17 cellular contexts compared by ENCODE assay signal in the genomic region with DNA sequence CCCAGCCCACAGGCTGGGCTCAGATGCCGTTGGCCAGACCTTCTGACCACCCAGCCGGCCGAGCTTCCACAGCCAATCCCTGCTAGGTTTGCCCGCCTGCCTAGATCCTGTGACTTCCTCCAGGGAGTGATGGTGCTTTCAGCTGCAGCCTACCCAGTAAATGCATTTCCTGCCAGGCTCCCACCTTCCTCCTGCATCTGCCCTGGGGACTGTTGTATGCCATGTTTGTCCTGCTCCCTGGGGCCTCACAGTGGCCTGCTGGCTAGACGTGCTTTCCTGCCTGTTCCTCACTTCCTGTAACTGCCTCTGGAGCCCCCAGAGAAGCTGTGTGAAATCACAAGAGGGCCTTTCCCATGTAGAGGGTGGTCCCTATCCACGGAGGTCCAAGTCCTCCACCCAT.
DNase-seq lines count a peak whose midpoint lies in the region; ATAC-seq and TF ChIP-seq lines count a peak whose summit lies in the region.
"Had no signal": no experiment of that assay in that cellular context is flagged by ENCODE, and none has a peak within 500 bp of the region (broad histone marks: within the 10 kb centered on the region; RNA-seq: fewer than 3 reads in every experiment).

No MANE protein-coding gene starts in this region.

- TF ChIP-seq CTCF in Loucy (conservative IDR thresholded peaks at IDR 0.05; ENCODE audit: low read length) (no peak), dorsolateral prefrontal cortex (IDR thresholded peaks at IDR 0.05 in 54 of 56, conservative IDR thresholded peaks at IDR 0.05 in 2 of 56; ENCODE audit: low read depth in 1 of 56, partially characterized antibody in 56 of 56) (no peak), nephron (IDR thresholded peaks at IDR 0.05; ENCODE audit: unreplicated experiment in 3 of 3) (no peak), esophagus squamous epithelium (IDR thresholded peaks at IDR 0.05) (no peak)

- no peaks in the 10 kb centered on the region for H4K20me1 ChIP-seq in Loucy (ENCODE audit: insufficient read depth, low read length, poor library complexity, severe bottlenecking)

- H3K4me1 Mint-ChIP-seq in nephron: peaks cover 63% of the 10 kb centered on the region

- H3K27ac Mint-ChIP-seq in nephron: peak overlapping the region in 2 of 3 experiments; percentile 35 to 87
- H3K27ac Mint-ChIP-seq: activated naive CD4-positive, alpha-beta T cell treated with anti-CD3 and anti-CD28 coated beads for 36 hours; type B pancreatic cell had no signal

- H3K9me3 Mint-ChIP-seq in nephron: no peaks in the 10 kb centered on the region
- H3K9me3 Mint-ChIP-seq: activated naive CD4-positive, alpha-beta T cell treated with anti-CD3 and anti-CD28 coated beads for 36 hours; type B pancreatic cell had no signal

- peaks cover 5% of the 10 kb centered on the region for H3K27me3 Mint-ChIP-seq in nephron (ENCODE audit: low read depth)

- no peak for TF ChIP-seq POLR2A in esophagus squamous epithelium (IDR thresholded peaks at IDR 0.05)

- no peaks in the 10 kb centered on the region for H3K27me3 ChIP-seq in Loucy (ENCODE audit: insufficient read depth, low read length, poor library complexity, severe bottlenecking)
- H3K27me3 ChIP-seq in dorsolateral prefrontal cortex: no peaks in the 10 kb centered on the region
- H3K27me3 ChIP-seq in esophagus squamous epithelium: no peaks in the 10 kb centered on the region

- H3K4me1 ChIP-seq in Loucy (ENCODE audit: insufficient read depth, low read length, poor library complexity, severe bottlenecking): no peaks in the 10 kb centered on the region
- peaks cover 0 to 59% (median 34%) of the 10 kb centered on the region in 3 donors for H3K4me1 ChIP-seq in esophagus squamous epithelium

- H3K36me3 ChIP-seq in Loucy (ENCODE audit: insufficient read depth, low read length): no peaks in the 10 kb centered on the region
- no peaks in the 10 kb centered on the region for H3K36me3 ChIP-seq in esophagus squamous epithelium

- H3K9me3 ChIP-seq in Loucy (ENCODE audit: insufficient read depth, low read depth, low read length) (no peaks in the 10 kb centered on the region), esophagus squamous epithelium (no peaks in the 10 kb centered on the region)

- no peaks in the 10 kb centered on the region for H3K36me3 Mint-ChIP-seq in nephron (ENCODE audit: low read depth)
- H3K36me3 Mint-ChIP-seq: type B pancreatic cell had no signal

- H3K4me3 Mint-ChIP-seq in nephron: no peak overlapping the region
- H3K4me3 Mint-ChIP-seq: activated naive CD4-positive, alpha-beta T cell treated with anti-CD3 and anti-CD28 coated beads for 36 hours; type B pancreatic cell had no signal

- H3K4me3 ChIP-seq in Loucy (ENCODE audit: low read length, poor library complexity, severe bottlenecking): no peak overlapping the region
- no peak overlapping the region for H3K4me3 ChIP-seq in dorsolateral prefrontal cortex
- H3K4me3 ChIP-seq in esophagus squamous epithelium: no peak overlapping the region

- H2AFZ ChIP-seq in Loucy (ENCODE audit: low read length): no peak overlapping the region

- 72 to 76% methylated on average over 3 to 5 of the region's 6 CpGs for WGBS in esophagus squamous epithelium, 2 donors

- no peak overlapping the region for H3K9ac ChIP-seq in Loucy (ENCODE audit: low read depth, low read length, poor library complexity, severe bottlenecking)
- H3K9ac ChIP-seq: KMS-11 had no signal

- ATAC-seq in HG02623 (IDR thresholded peaks at IDR 0.05; ENCODE audit: unreplicated experiment): no peak
- ATAC-seq: HCT116; left colon; stimulated activated naive CD8-positive, alpha-beta T cell treated with anti-CD3 and anti-CD28 coated beads, Interleukin-15, Interleukin-2, amounts not matched to agents 100 U/mL and 50 U/mL, for 24 hours had no signal

- H3K27ac ChIP-seq in dorsolateral prefrontal cortex (peak overlapping the region in 38 of 59 donors; percentile 4 to 85 (median 48)), esophagus squamous epithelium (no peak overlapping the region)
- H3K27ac ChIP-seq: KMS-11 had no signal

- intact Hi-C loops in dorsolateral prefrontal cortex (cut with DNase I) (no loop called here), esophagus squamous epithelium (cut with DNase I) (no loop called here)

- DNase-seq in DMS153 (lab: John Stamatoyannopoulos, UW): peak; percentile 68
- no peak for DNase-seq in dorsolateral prefrontal cortex
- DNase-seq in esophagus squamous epithelium (lab: John Stamatoyannopoulos, UW): no peak
- no peak for DNase-seq in ecto neural progenitor cell (ENCODE audit: low spot score)
- DNase-seq: activated CD4-positive, alpha-beta T cell treated with anti-CD3 and anti-CD28 coated beads, Interleukin-2, amount 50 U/mL, for 4 hours; activated naive CD4-positive, alpha-beta T cell treated with anti-CD3 and anti-CD28 coated beads for 36 hours; foreskin melanocyte; left colon; retina; RPMI8226; stimulated activated naive CD8-positive, alpha-beta T cell treated with anti-CD3 and anti-CD28 coated beads, Interleukin-15, Interleukin-2, amounts not matched to agents 100 U/mL and 50 U/mL, for 24 hours had no signal

- no peaks in the 10 kb centered on the region for H3K9me2 ChIP-seq in Loucy (replicated peaks; ENCODE audit: low read depth, low read length)

- H3K79me2 ChIP-seq in Loucy (ENCODE audit: insufficient read depth, low read length): no peaks in the 10 kb centered on the region

- H3K4me2 ChIP-seq in Loucy (ENCODE audit: low read depth, low read length, poor library complexity, severe bottlenecking): peak overlapping the region; percentile 12
- H3K4me2 ChIP-seq: KMS-11 had no signal

- H3F3A ChIP-seq in Loucy (ENCODE audit: low read depth): no peaks in the 10 kb centered on the region

Comparison
In these comparisons a context has a peak if more than half of its experiments do, and no peak if none do; other contexts are left out.
1. H3K27ac ChIP-seq: peak in dorsolateral prefrontal cortex (38 of 59); none in esophagus squamous epithelium (0 of 4).